ENCODE assay signal across 8 cellular contexts in the genomic region with DNA sequence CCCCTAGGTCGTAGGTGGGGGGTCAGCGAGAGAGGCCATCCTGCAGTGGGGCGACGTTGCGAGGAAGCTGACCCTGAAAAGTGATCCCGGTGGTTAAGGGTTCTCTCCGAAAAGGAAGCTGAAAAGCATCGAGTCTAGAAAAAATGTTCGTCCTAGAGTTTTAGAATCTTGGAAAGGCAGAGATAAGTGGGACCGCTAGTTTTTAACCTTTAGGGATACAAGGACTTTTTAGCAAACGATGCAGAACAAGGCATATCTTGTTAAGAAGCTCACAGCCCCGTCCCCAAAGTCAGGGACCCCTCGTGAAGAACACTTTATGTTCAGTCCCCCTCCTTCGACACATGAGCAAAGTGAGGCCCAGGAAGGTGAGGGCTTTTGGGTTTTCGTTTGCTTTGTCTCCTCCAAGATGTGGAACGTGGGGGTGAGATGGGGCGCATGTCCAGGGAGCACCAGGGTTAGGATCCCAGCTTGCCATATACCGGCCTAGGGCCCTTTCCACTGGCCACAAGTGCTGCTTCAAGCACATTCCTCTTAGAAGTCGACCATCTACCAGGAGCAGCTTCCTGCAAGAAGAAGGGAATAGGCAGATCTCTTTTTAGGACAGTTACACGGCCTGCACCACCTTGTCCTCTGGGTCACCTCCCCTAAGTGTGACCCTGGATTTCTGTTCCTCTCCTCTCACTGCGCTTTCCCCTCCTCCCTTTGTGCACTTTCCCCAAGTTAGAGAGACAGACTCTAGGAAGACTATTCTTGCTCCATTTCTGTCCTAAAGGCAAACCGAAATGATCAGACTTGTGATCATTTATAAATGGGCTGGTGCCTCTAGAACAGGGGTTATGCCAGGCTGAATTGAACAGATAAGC. TPM values are rescaled to one million over a fixed set of nuclear protein-coding genes. Genes with fewer than 3 reads are reported as not detected.
DNase-seq lines count a peak whose midpoint lies in the region; ATAC-seq, FAIRE-seq and TF ChIP-seq lines count a peak whose summit lies in the region.

No MANE protein-coding gene starts in this region.

- H3K4me3 ChIP-seq in HUES6 (ENCODE audit: low read depth, low read length) (peak overlapping the region; percentile 68), astrocyte (ENCODE audit: insufficient read depth, low read depth, low read length) (peak overlapping the region; percentile 79), tibial nerve (peak overlapping the region; percentile 80 to 95 (median 90))

- no peak overlapping the region for H3K27ac ChIP-seq in HUES6 (ENCODE audit: low read depth, low read length)
- H3K27ac ChIP-seq in astrocyte (ENCODE audit: low read depth, low read length), result no peak overlapping the region
- H3K27ac ChIP-seq in tibial nerve, result peak overlapping the region in 3 of 4 donors; percentile 53 to 78 (median 60)

- ATAC-seq in GM21515 (IDR thresholded peaks at IDR 0.05; ENCODE audit: unreplicated experiment), result no peak

- H2AFZ ChIP-seq in astrocyte (ENCODE audit: low read depth, low read length), result peak overlapping the region; percentile 99

- H3K9me3 ChIP-seq in HUES6 (ENCODE audit: control insufficient read depth, insufficient read depth, low read depth, low read length), result no peaks in the 10 kb centered on the region
- no peaks in the 10 kb centered on the region for H3K9me3 ChIP-seq in astrocyte (ENCODE audit: insufficient read depth, low read depth, low read length)
- no peaks in the 10 kb centered on the region for H3K9me3 ChIP-seq in tibial nerve

- no peak for TF ChIP-seq POLR2A in tibial nerve (IDR thresholded peaks at IDR 0.05)

- no peaks in the 10 kb centered on the region for H3K36me3 Mint-ChIP-seq in astrocyte (ENCODE audit: low read depth, unreplicated experiment)

- H3K36me3 ChIP-seq in HUES6 (ENCODE audit: control insufficient read depth, insufficient read depth, low read length) (no peaks in the 10 kb centered on the region; the same call in 1 of the 2 replicates), astrocyte (ENCODE audit: insufficient read depth, low read length) (no peaks in the 10 kb centered on the region), tibial nerve (no peaks in the 10 kb centered on the region)

- 23 to 29% methylated on average over 22 of the region's 22 CpGs for WGBS in tibial nerve, 2 donors

- H3K4me1 ChIP-seq in HUES6 (ENCODE audit: control insufficient read depth, insufficient read depth, low read length) (peaks cover 21% of the 10 kb centered on the region), astrocyte (ENCODE audit: insufficient read depth, low read length) (peaks cover 4% of the 10 kb centered on the region), tibial nerve (peaks cover 0 to 17% (median 7%) of the 10 kb centered on the region in 4 donors)

- no peak overlapping the region for H3K27ac Mint-ChIP-seq in astrocyte (ENCODE audit: unreplicated experiment)

- POLR2A ChIA-PET in GM10248 (lab: Yijun Ruan, JAX), result no interaction called here

- H3K79me2 ChIP-seq in astrocyte (ENCODE audit: insufficient read depth, low read length), result peaks cover 13% of the 10 kb centered on the region

- H3K27me3 ChIP-seq in HUES6 (ENCODE audit: control insufficient read depth, insufficient read depth, low read length), result peaks cover 35% of the 10 kb centered on the region
- H3K27me3 ChIP-seq in astrocyte (ENCODE audit: insufficient read depth, low read length), result no peaks in the 10 kb centered on the region
- no peaks in the 10 kb centered on the region for H3K27me3 ChIP-seq in tibial nerve

- peaks cover 12% of the 10 kb centered on the region for H3K27me3 Mint-ChIP-seq in astrocyte (ENCODE audit: low read depth, unreplicated experiment)

- H3K4me2 ChIP-seq in astrocyte (ENCODE audit: low read length), result peak overlapping the region; percentile 92

- CTCF ChIA-PET in GM10248 (lab: Yijun Ruan, JAX), result interaction anchor here (1.1 to 2.7 kb wide), 5 partner anchors 10 to 36 kb away, joined by 3 to 6 read pairs (median 4); no protein-coding TSS in a partner anchor

- no peaks in the 10 kb centered on the region for H3K9me3 Mint-ChIP-seq in astrocyte (ENCODE audit: unreplicated experiment)

- H3K4me3 Mint-ChIP-seq in astrocyte (ENCODE audit: unreplicated experiment), result peak overlapping the region; percentile 93

- no peak for TF ChIP-seq EP300 in tibial nerve (IDR thresholded peaks at IDR 0.05)

- TF ChIP-seq CTCF in GM10248 (IDR thresholded peaks at IDR 0.05; ENCODE audit: control extremely low read depth, extremely low read depth, low read depth, missing control alignments) (no peak), astrocyte (IDR thresholded peaks at IDR 0.05; ENCODE audit: insufficient read depth, low read depth, low read length) (no peak), tibial nerve (IDR thresholded peaks at IDR 0.05) (no peak)

- H4K20me1 ChIP-seq in astrocyte (ENCODE audit: insufficient read depth, low read length), result no peaks in the 10 kb centered on the region

- DNase-seq in GM10248 (ENCODE audit: extremely low spot score) (peak; percentile 22), astrocyte (ENCODE audit: low read depth) (no peak), left kidney (ENCODE audit: low read depth, low spot score) (peak; percentile 13), tibial nerve (ENCODE audit: low spot score in 2 of 2) (no peak)
- DNase-seq in central memory CD4-positive, alpha-beta T cell, result no peak
- no peak for DNase-seq in activated CD4-positive, alpha-beta T cell treated with anti-CD3 and anti-CD28 coated beads for 1 hour

- H3K9ac ChIP-seq in HUES6 (ENCODE audit: low read length), result peak overlapping the region; percentile 61
- H3K9ac ChIP-seq in astrocyte (ENCODE audit: low read length), result peak overlapping the region; percentile 84

- no peak for FAIRE-seq in astrocyte (lab: Jason Lieb, UNC)

- no peaks in the 10 kb centered on the region for H3K4me1 Mint-ChIP-seq in astrocyte (ENCODE audit: low read depth, unreplicated experiment)

RNA-seq across cellular contexts. Expression of a gene that starts 1.0 kb away (rescaled TPM):
- total RNA-seq in astrocyte, result 3.2 and 3.5 TPM in 2 replicates
- total RNA-seq in tibial nerve, result 1 to 10 TPM; 2.5 to 7.5 (median 4.3) TPM

Comparison
In these comparisons a context has a peak if more than half of its experiments do, and no peak if none do; other contexts are left out.
1. DNase-seq: peak in GM10248 (single experiment) and left kidney (single experiment); none in astrocyte (single experiment), tibial nerve (0 of 2), central memory CD4-positive, alpha-beta T cell (single experiment) and activated CD4-positive, alpha-beta T cell treated with anti-CD3 and anti-CD28 coated beads for 1 hour (single experiment).
2. H3K27ac ChIP-seq: peak in tibial nerve (3 of 4); none in HUES6 (single experiment) and astrocyte (single experiment).
3. Peak in every context shown above with its lines, with median percentiles within 50 percentile points of each other: H3K4me3 ChIP-seq.